ENCODE assay signal across 1 cellular context in genomic region chr5:76691470-76692273, GRCh38.
TF ChIP-seq lines count a peak whose summit lies in the region.

No MANE protein-coding gene starts in this region.

TF ChIP-seq in liver, 16 proteins besides CTCF, POLR2A, EP300 and RAD21 (continued from another document):
- TF ChIP-seq, protein P1, sequence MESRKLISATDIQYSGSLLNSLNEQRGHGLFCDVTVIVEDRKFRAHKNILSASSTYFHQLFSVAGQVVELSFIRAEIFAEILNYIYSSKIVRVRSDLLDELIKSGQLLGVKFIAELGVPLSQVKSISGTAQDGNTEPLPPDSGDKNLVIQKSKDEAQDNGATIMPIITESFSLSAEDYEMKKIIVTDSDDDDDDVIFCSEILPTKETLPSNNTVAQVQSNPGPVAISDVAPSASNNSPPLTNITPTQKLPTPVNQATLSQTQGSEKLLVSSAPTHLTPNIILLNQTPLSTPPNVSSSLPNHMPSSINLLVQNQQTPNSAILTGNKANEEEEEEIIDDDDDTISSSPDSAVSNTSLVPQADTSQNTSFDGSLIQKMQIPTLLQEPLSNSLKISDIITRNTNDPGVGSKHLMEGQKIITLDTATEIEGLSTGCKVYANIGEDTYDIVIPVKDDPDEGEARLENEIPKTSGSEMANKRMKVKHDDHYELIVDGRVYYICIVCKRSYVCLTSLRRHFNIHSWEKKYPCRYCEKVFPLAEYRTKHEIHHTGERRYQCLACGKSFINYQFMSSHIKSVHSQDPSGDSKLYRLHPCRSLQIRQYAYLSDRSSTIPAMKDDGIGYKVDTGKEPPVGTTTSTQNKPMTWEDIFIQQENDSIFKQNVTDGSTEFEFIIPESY (IDR thresholded peaks at IDR 0.05): no peak
- no peak for TF ChIP-seq JUND (IDR thresholded peaks at IDR 0.05)
